Comparison of ENCODE assay signal across 8 cellular contexts in the genomic region with DNA sequence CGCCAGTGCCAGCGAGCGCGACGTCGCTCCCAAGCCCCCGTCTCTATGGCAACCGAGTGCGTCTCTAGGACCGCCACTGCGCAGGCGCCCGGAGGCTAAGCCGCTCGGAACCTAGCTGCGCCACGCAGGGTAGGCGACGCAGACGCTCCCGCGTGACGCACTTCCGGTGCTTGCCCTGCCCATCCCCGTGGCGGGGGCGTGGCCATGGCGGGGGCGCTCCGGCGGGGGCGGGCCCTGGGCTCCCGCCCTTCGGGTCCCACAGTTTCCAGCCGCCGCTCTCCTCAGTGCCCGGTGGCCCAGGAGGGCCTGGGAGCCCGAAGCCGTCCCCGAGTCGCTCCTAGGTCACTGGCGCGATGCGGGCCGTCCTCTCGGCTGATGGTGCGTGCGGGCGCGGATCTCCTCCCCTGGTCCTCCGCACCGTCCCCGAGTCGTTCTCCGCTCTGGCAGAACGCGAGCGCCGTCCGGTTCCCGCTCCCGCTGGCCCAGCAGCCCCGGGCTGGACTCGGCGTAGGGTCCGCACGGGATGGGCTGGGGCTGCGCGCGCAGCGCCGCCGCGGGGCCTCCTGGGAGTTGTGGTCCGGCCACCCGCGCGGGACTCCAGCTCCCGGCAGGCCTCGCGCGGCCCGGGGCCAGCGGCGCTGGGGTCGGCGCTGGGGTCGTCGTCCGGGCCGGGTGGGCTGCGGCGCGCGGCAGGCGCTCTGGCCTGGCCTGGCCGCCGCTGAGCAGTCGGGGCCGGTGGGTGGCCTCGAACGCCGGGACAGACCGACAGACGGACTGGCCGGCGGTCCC. TPM values are rescaled to one million over a fixed set of nuclear protein-coding genes. Genes with fewer than 3 reads are reported as not detected.
DNase-seq lines count a peak whose midpoint lies in the region; ATAC-seq and TF ChIP-seq lines count a peak whose summit lies in the region.

A gene (plus strand): TSS at position 245 of the 789 bp plus-strand sequence. CDS start 7,953 bp downstream, outside the sequence.

- CTCF ChIA-PET in CD8-positive, alpha-beta memory T cell (lab: Charles Lee): interaction anchor here (1.0 to 3.0 kb wide), 3 partner anchors 14 to 429 kb away, joined by 3 to 29 read pairs (median 6); no protein-coding TSS in a partner anchor

- H3K36me3 ChIP-seq in CD8-positive, alpha-beta memory T cell (ENCODE audit: insufficient read depth, low read length): peaks cover 4% of the 10 kb centered on the region
- H3K36me3 ChIP-seq in ectodermal cell (ENCODE audit: control insufficient read depth, insufficient read depth, low read length): peaks cover 4% of the 10 kb centered on the region
- H3K36me3 ChIP-seq in lung (ENCODE audit: control insufficient read depth in 2 of 2, insufficient read depth in 2 of 2, low read length in 2 of 2): peaks cover 0 to 11% of the 10 kb centered on the region in 2 donors

- peak; percentile 98 to 99 (median 99) for DNase-seq in CD8-positive, alpha-beta memory T cell
- peak; percentile 96 for DNase-seq in HPDE6-E6E7 (ENCODE audit: extremely low spot score)
- peak; percentile 84 for DNase-seq in NK-92 (lab: John Stamatoyannopoulos, UW; ENCODE audit: unreplicated experiment)
- peak; percentile 94 to 98 for DNase-seq in activated CD8-positive, alpha-beta memory T cell treated with anti-CD3 and anti-CD28 coated beads for 1 hour (ENCODE audit: extremely low read depth in 1 of 2, low read depth in 1 of 2)
- DNase-seq in lung (ENCODE audit: low spot score): peak; percentile 96
- peak; percentile 93 to 95 (median 94) for DNase-seq in stimulated activated CD4-positive, alpha-beta T cell treated with anti-CD3 and anti-CD28 coated beads, TNF-alpha, amount 100 ng/mL, for 4 hours (ENCODE audit: low read depth in 3 of 3)

- H3K9me3 Mint-ChIP-seq in CD8-positive, alpha-beta memory T cell: peaks cover 0 to 4% (median 0%) of the 10 kb centered on the region in 5 donors

- H3K4me3 Mint-ChIP-seq in CD8-positive, alpha-beta memory T cell: peak within 1 kb of the TSS; percentile 91 to 98 (median 93)

- no peaks in the 10 kb centered on the region for H3K27me3 ChIP-seq in CD8-positive, alpha-beta memory T cell (ENCODE audit: insufficient read depth, low read length, poor library complexity, severe bottlenecking)
- H3K27me3 ChIP-seq in ectodermal cell (ENCODE audit: control insufficient read depth, insufficient read depth, low read length, poor library complexity, severe bottlenecking) (no peaks in the 10 kb centered on the region), lung (ENCODE audit: control insufficient read depth, insufficient read depth) (no peaks in the 10 kb centered on the region)

- POLR2A ChIA-PET in CD8-positive, alpha-beta memory T cell (lab: Charles Lee): interaction anchor here (0.6 to 4.0 kb wide), 11 partner anchors 11 to 1715 kb away, joined by 3 to 101 read pairs (median 5); a partner anchor contains a TSS

- peaks cover 21 to 37% (median 22%) of the 10 kb centered on the region in 3 donors for H3K4me1 Mint-ChIP-seq in CD8-positive, alpha-beta memory T cell

- H3K4me1 ChIP-seq in CD8-positive, alpha-beta memory T cell (ENCODE audit: insufficient read depth, low read length): peaks cover 30% of the 10 kb centered on the region
- H3K4me1 ChIP-seq in ectodermal cell (ENCODE audit: control insufficient read depth, insufficient read depth, low read length): peaks cover 16% of the 10 kb centered on the region
- H3K4me1 ChIP-seq in lung (ENCODE audit: control insufficient read depth in 2 of 2, insufficient read depth in 2 of 2, low read length in 2 of 2): peaks cover 13 to 14% of the 10 kb centered on the region in 2 donors

- 0% methylated on average over 107 of the region's 107 CpGs for WGBS in ectodermal cell, 2 experiments
- 0% methylated on average over 90 to 107 of the region's 107 CpGs for WGBS in lung, 2 donors

- peak within 1 kb of the TSS; percentile 99 for H3K27ac ChIP-seq in CD8-positive, alpha-beta memory T cell (ENCODE audit: low read depth, low read length)
- peak within 1 kb of the TSS; percentile 99 for H3K27ac ChIP-seq in ectodermal cell (ENCODE audit: insufficient read depth, low read depth, low read length, poor library complexity, severe bottlenecking)
- H3K27ac ChIP-seq in lung (ENCODE audit: low read depth in 1 of 2, low read length in 1 of 2): peak within 1 kb of the TSS; percentile 99 to 100

- peaks cover 0 to 21% (median 0%) of the 10 kb centered on the region in 3 donors for H3K36me3 Mint-ChIP-seq in CD8-positive, alpha-beta memory T cell

- no peaks in the 10 kb centered on the region for H3K9me3 ChIP-seq in CD8-positive, alpha-beta memory T cell (ENCODE audit: low read length)
- H3K9me3 ChIP-seq in ectodermal cell (ENCODE audit: control insufficient read depth, low read length): no peaks in the 10 kb centered on the region
- H3K9me3 ChIP-seq in lung (ENCODE audit: control insufficient read depth in 2 of 2, insufficient read depth in 1 of 2, low read length in 1 of 2): no peaks in the 10 kb centered on the region

- ATAC-seq in GM19463 (IDR thresholded peaks at IDR 0.05; ENCODE audit: unreplicated experiment): peak; percentile 77
- ATAC-seq in lung (ENCODE audit: insufficient read depth, low FRiP score): peak; percentile 94

- H3K4me3 ChIP-seq in CD8-positive, alpha-beta memory T cell (ENCODE audit: low read length): peak within 1 kb of the TSS; percentile 95
- peak within 1 kb of the TSS; percentile 94 for H3K4me3 ChIP-seq in ectodermal cell (ENCODE audit: insufficient read depth, low read depth, low read length)
- H3K4me3 ChIP-seq in lung: peak within 1 kb of the TSS; percentile 86

- no peaks in the 10 kb centered on the region for H3K27me3 Mint-ChIP-seq in CD8-positive, alpha-beta memory T cell

- H3K27ac Mint-ChIP-seq in CD8-positive, alpha-beta memory T cell: peak within 1 kb of the TSS; percentile 97 to 100 (median 98)

- no peak for TF ChIP-seq CTCF in lung (IDR thresholded peaks at IDR 0.05; ENCODE audit: control extremely low read depth, extremely low read depth)

RNA-seq across cellular contexts. Expression of the gene that starts here (rescaled TPM):
- 10 to 100 TPM; 45.7 to 46.6 TPM for total RNA-seq in CD8-positive, alpha-beta memory T cell
- 40.4 TPM for polyA plus RNA-seq in CD8-positive, alpha-beta memory T cell
- 58.6 TPM for polyA plus RNA-seq in ectodermal cell (2013, experiment 1 of 4)
- 53.6 TPM for polyA plus RNA-seq in ectodermal cell (2013, experiment 2 of 4)
- 49.8 TPM for polyA plus RNA-seq in ectodermal cell (2013, experiment 3 of 4)
- polyA plus RNA-seq in ectodermal cell (2013, experiment 4 of 4): 50.5 TPM
- 10 to 100 TPM; 41.6 to 60.0 TPM for total RNA-seq in lung
- polyA plus RNA-seq in lung: 10 to 100 TPM; 35.5 to 80.5 TPM

Comparison
In these comparisons a context has a peak if more than half of its experiments do, and no peak if none do; other contexts are left out.
1. Peak in every context shown above with its lines: DNase-seq, ATAC-seq, H3K4me3 ChIP-seq and H3K27ac ChIP-seq.